Comparison of ENCODE assay signal across 13 cellular contexts in genomic region chr13:32984857-32985626, GRCh38. TPM values are rescaled to one million over a fixed set of nuclear protein-coding genes. Genes with fewer than 3 reads are reported as not detected.
DNase-seq lines count a peak whose midpoint lies in the region; ATAC-seq, FAIRE-seq and TF ChIP-seq lines count a peak whose summit lies in the region.
"Had no signal": no experiment of that assay in that cellular context is flagged by ENCODE, and none has a peak within 500 bp of the region (broad histone marks: within the 10 kb centered on the region; RNA-seq: fewer than 3 reads in every experiment).

No MANE protein-coding gene starts in this region.

- H3K79me2 ChIP-seq in OCI-LY7 (ENCODE audit: insufficient read depth, low read depth, low read length), result no peaks in the 10 kb centered on the region

- peak; percentile 66; the same call in 1 of the 2 replicates for ATAC-seq in Panc1
- no peak for ATAC-seq in naive thymus-derived CD8-positive, alpha-beta T cell
- ATAC-seq in omental fat pad (ENCODE audit: low FRiP score), result no peak

- H3K27ac ChIP-seq in Panc1 (ENCODE audit: low read length) (no peak overlapping the region), OCI-LY7 (ENCODE audit: low read depth, low read length, poor library complexity, severe bottlenecking) (no peak overlapping the region)
- H3K27ac ChIP-seq: adrenal gland had no signal

- H3K27me3 ChIP-seq in Panc1 (ENCODE audit: control insufficient read depth, insufficient read depth, low read length), result no peaks in the 10 kb centered on the region
- H3K27me3 ChIP-seq: adrenal gland had no signal

- no peak overlapping the region for H3K4me2 ChIP-seq in OCI-LY7 (ENCODE audit: low read length)

- no peaks in the 10 kb centered on the region for H4K20me1 ChIP-seq in OCI-LY7 (ENCODE audit: insufficient read depth, low read length)

- no peak overlapping the region for H3K4me3 ChIP-seq in Panc1 (ENCODE audit: low read depth in 2 of 2, low read length in 2 of 2)
- no peak overlapping the region for H3K4me3 ChIP-seq in OCI-LY7 (ENCODE audit: low read depth, low read length, poor library complexity, severe bottlenecking)
- H3K4me3 ChIP-seq: adrenal gland had no signal

- no peaks in the 10 kb centered on the region for H3K9me2 ChIP-seq in OCI-LY7 (ENCODE audit: insufficient read depth, low read length)

- peaks cover 0 to 10% (median 7%) of the 10 kb centered on the region in 5 donors for H3K27me3 Mint-ChIP-seq in naive thymus-derived CD8-positive, alpha-beta T cell
- H3K27me3 Mint-ChIP-seq: dendritic cell treated with granulocyte-macrophage colony-stimulating factor and Interleukin-4, amounts not matched to agents 40 ng/mL and 50 ng/mL, for 4 days had no signal

- no peak overlapping the region for H3K27ac Mint-ChIP-seq in naive thymus-derived CD8-positive, alpha-beta T cell
- H3K27ac Mint-ChIP-seq: CD4-positive, alpha-beta memory T cell; dendritic cell treated with granulocyte-macrophage colony-stimulating factor and Interleukin-4, amounts not matched to agents 40 ng/mL and 50 ng/mL, for 4 days had no signal

- no peak for TF ChIP-seq CTCF in Panc1 (IDR thresholded peaks at IDR 0.05)
- TF ChIP-seq CTCF in omental fat pad (IDR thresholded peaks at IDR 0.05), result no peak
- TF ChIP-seq CTCF in OCI-LY7 (conservative IDR thresholded peaks at IDR 0.05; ENCODE audit: low read length), result no peak

- POLR2A ChIA-PET in Panc1 (lab: Charles Lee), result no interaction called here
- POLR2A ChIA-PET in naive thymus-derived CD8-positive, alpha-beta T cell (lab: Charles Lee), result no interaction called here
- POLR2A ChIA-PET in OCI-LY7 (lab: Charles Lee), result no interaction called here

- intact Hi-C loops in Panc1 (cut with micrococcal nuclease; ENCODE audit: unreplicated experiment) (no loop called here), OCI-LY7 (cut with micrococcal nuclease; ENCODE audit: unreplicated experiment) (no loop called here)

- FAIRE-seq in islet of Langerhans (lab: Jason Lieb, UNC), result peak; percentile 97

- H3K4me1 ChIP-seq in Panc1 (ENCODE audit: control insufficient read depth, insufficient read depth, low read length) (no peaks in the 10 kb centered on the region), OCI-LY7 (ENCODE audit: insufficient read depth, low read length, poor library complexity, severe bottlenecking) (peaks cover 15% of the 10 kb centered on the region)
- H3K4me1 ChIP-seq: adrenal gland had no signal

- no peaks in the 10 kb centered on the region for H3K36me3 ChIP-seq in Panc1 (ENCODE audit: control insufficient read depth, insufficient read depth, low read length)
- no peaks in the 10 kb centered on the region for H3K36me3 ChIP-seq in OCI-LY7 (ENCODE audit: insufficient read depth, low read length)
- H3K36me3 ChIP-seq: adrenal gland had no signal

- no TSS peak for BruUV-seq in Panc1 (replicated peaks; lab: Mats Ljungman, UMichigan)
- BruUV-seq in OCI-LY7 (replicated peaks; lab: Mats Ljungman, UMichigan), result no TSS peak

- H3K4me1 Mint-ChIP-seq in naive thymus-derived CD8-positive, alpha-beta T cell, result peaks cover 0 to 8% (median 4%) of the 10 kb centered on the region in 4 donors

- H3K9me3 ChIP-seq in Panc1 (ENCODE audit: control insufficient read depth, insufficient read depth, low read depth, low read length) (no peaks in the 10 kb centered on the region), OCI-LY7 (ENCODE audit: low read length) (no peaks in the 10 kb centered on the region)
- H3K9me3 ChIP-seq: adrenal gland had no signal

- CTCF ChIA-PET in Panc1 (lab: Charles Lee), result no interaction called here
- CTCF ChIA-PET in OCI-LY7 (lab: Charles Lee; ENCODE audit: unreplicated experiment), result no interaction called here

- peaks cover 0 to 10% (median 5%) of the 10 kb centered on the region in 9 donors for H3K9me3 Mint-ChIP-seq in naive thymus-derived CD8-positive, alpha-beta T cell
- H3K9me3 Mint-ChIP-seq: dendritic cell treated with granulocyte-macrophage colony-stimulating factor and Interleukin-4, amounts not matched to agents 40 ng/mL and 50 ng/mL, for 4 days had no signal

- peak; percentile 98 for DNase-seq in DMS53 treated with DMSO at 0.1 percent for 48 hours (lab: John Stamatoyannopoulos, UW; ENCODE audit: unreplicated experiment)
- DNase-seq in M059J (ENCODE audit: low read depth), result peak; percentile 89
- peak; percentile 80 for DNase-seq in Panc1 (ENCODE audit: low read depth, low spot score)
- DNase-seq in naive thymus-derived CD8-positive, alpha-beta T cell, result no peak
- no peak for DNase-seq in omental fat pad (ENCODE audit: low spot score)
- DNase-seq in OCI-LY7 (ENCODE audit: low spot score), result no peak
- DNase-seq in NCI-H2171 (lab: John Stamatoyannopoulos, UW), result no peak
- DNase-seq: adrenal gland; CD4-positive, alpha-beta memory T cell; foreskin melanocyte; islet precursor cell had no signal

- in situ Hi-C loops in Panc1 (cut with HindIII; ENCODE audit: low pct_unique_long_range_greater_than_20kb, low sequenced_read_pairs), result no loop called here

- peaks cover 0 to 9% (median 0%) of the 10 kb centered on the region in 3 donors for H3K36me3 Mint-ChIP-seq in naive thymus-derived CD8-positive, alpha-beta T cell
- H3K36me3 Mint-ChIP-seq: CD4-positive, alpha-beta memory T cell had no signal

- H2AFZ ChIP-seq in OCI-LY7 (ENCODE audit: low read length), result no peak overlapping the region

- H3K4me3 Mint-ChIP-seq in naive thymus-derived CD8-positive, alpha-beta T cell, result no peak overlapping the region
- H3K4me3 Mint-ChIP-seq: CD4-positive, alpha-beta memory T cell; dendritic cell treated with granulocyte-macrophage colony-stimulating factor and Interleukin-4, amounts not matched to agents 40 ng/mL and 50 ng/mL, for 4 days had no signal

RNA-seq across cellular contexts. Expression of gene KL, which starts 31.2 kb away (rescaled TPM):
- total RNA-seq in M059J (2014; rRNA removed; shearing (Covaris generic)), result not detected in 2 replicates
- 0.28 TPM for total RNA-seq in Panc1 (2021; ENCODE audit: unreplicated experiment)
- polyA plus RNA-seq in Panc1 (2012; ENCODE audit: insufficient read length), result 0.11 TPM
- total RNA-seq in naive thymus-derived CD8-positive, alpha-beta T cell, result under 1 TPM; 0.25 to 0.29 TPM
- polyA plus RNA-seq in naive thymus-derived CD8-positive, alpha-beta T cell, result not detected
- total RNA-seq in omental fat pad, result 10 to 100 TPM in 1 of 4 donors, 1 to 10 TPM in 3; 1.9 to 20.3 (median 3.6) TPM
- total RNA-seq in OCI-LY7 (2014; rRNA removed; shearing (Covaris generic)), result not detected in 2 replicates
- not detected in 2 replicates for total RNA-seq in OCI-LY7 (2022)
- polyA plus RNA-seq: CD4-positive, alpha-beta memory T cell had no signal

Comparison
In these comparisons a context has a peak if more than half of its experiments do, and no peak if none do; other contexts are left out.
1. DNase-seq: peak in DMS53 treated with DMSO at 0.1 percent for 48 hours (single experiment), M059J (single experiment) and Panc1 (single experiment); none in naive thymus-derived CD8-positive, alpha-beta T cell (0 of 10), omental fat pad (single experiment), OCI-LY7 (single experiment) and NCI-H2171 (single experiment).